ENCODE assay signal across 9 cellular contexts in the genomic region with DNA sequence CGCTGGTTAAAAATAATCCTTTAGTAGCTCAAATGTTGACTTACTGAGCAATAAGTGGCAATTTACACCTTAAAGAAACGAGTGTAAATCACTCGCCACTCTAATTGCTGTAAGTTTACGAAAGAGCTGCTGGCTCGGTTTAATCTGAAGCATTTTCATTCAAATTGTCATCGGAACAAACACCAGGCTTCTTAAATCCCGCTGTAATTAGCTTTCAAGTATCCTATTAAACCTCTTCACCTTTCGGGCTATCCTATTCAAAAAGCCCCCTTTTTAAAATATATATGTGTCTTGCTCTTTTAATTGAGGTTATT. TPM values are rescaled to one million over a fixed set of nuclear protein-coding genes. Genes with fewer than 3 reads are reported as not detected.
DNase-seq lines count a peak whose midpoint lies in the region; ATAC-seq and TF ChIP-seq lines count a peak whose summit lies in the region.
"Had no signal": no experiment of that assay in that cellular context is flagged by ENCODE, and none has a peak within 500 bp of the region (broad histone marks: within the 10 kb centered on the region; RNA-seq: fewer than 3 reads in every experiment).

No MANE protein-coding gene starts in this region.

- H4K20me1 ChIP-seq in SK-N-SH (ENCODE audit: insufficient read depth) = no peaks in the 10 kb centered on the region
- peaks cover 3% of the 10 kb centered on the region for H4K20me1 ChIP-seq in smooth muscle cell (ENCODE audit: low read depth)

- H2AFZ ChIP-seq in SK-N-SH (ENCODE audit: low read depth) (no peak overlapping the region), smooth muscle cell (ENCODE audit: low read depth) (peak overlapping the region; percentile 32)

- no peaks in the 10 kb centered on the region for H3K79me2 ChIP-seq in SK-N-SH (ENCODE audit: insufficient read depth)
- no peaks in the 10 kb centered on the region for H3K79me2 ChIP-seq in smooth muscle cell (ENCODE audit: low read depth)

- no peak for TF ChIP-seq CTCF in SK-N-SH (IDR thresholded peaks at IDR 0.05)
- no peak for TF ChIP-seq CTCF in smooth muscle cell (IDR thresholded peaks at IDR 0.05; ENCODE audit: borderline replicate concordance, insufficient read depth, poor library complexity, severe bottlenecking)
- no peak for TF ChIP-seq CTCF in gastroesophageal sphincter (IDR thresholded peaks at IDR 0.05)
- no peak for TF ChIP-seq CTCF in RWPE1 (conservative IDR thresholded peaks at IDR 0.05; ENCODE audit: low read depth)

- H3K4me3 ChIP-seq in SK-N-SH (ENCODE audit: low read depth in 2 of 2, low read length in 1 of 2) = no peak overlapping the region
- H3K4me3 ChIP-seq in NT2/D1 (ENCODE audit: insufficient read length, low read depth) = peak overlapping the region; percentile 64
- H3K4me3 ChIP-seq in right cardiac atrium (ENCODE audit: low read length) = peak overlapping the region; percentile 6
- H3K4me3 ChIP-seq in smooth muscle cell = peak overlapping the region; percentile 41
- peak overlapping the region in 1 of 2 donors; percentile 41 for H3K4me3 ChIP-seq in gastroesophageal sphincter

- no peak for TF ChIP-seq RAD21 in SK-N-SH (IDR thresholded peaks at IDR 0.05; ENCODE audit: low read length)

- H3K9ac ChIP-seq in SK-N-SH (no peak overlapping the region), NT2/D1 (ENCODE audit: insufficient read length, low read depth) (no peak overlapping the region), smooth muscle cell (ENCODE audit: low read depth) (no peak overlapping the region)

- TF ChIP-seq EP300 in SK-N-SH (IDR thresholded peaks at IDR 0.05; ENCODE audit: borderline replicate concordance in 1 of 2, low read depth in 1 of 2, low read length in 1 of 2) (no peak), gastroesophageal sphincter (IDR thresholded peaks at IDR 0.05) (no peak)

- H3K4me1 ChIP-seq in SK-N-SH (ENCODE audit: control insufficient read depth in 1 of 2, insufficient read depth in 2 of 2, low read depth in 1 of 2, low read length in 1 of 2) (peaks cover 0 to 17% of the 10 kb centered on the region in 2 experiments; a peak in 2 of 4 replicates), NT2/D1 (ENCODE audit: insufficient read depth, insufficient read length) (peaks cover 4% of the 10 kb centered on the region), right cardiac atrium (ENCODE audit: control insufficient read depth, insufficient read depth, low read length) (no peaks in the 10 kb centered on the region), smooth muscle cell (ENCODE audit: low read depth) (peaks cover 48% of the 10 kb centered on the region), gastroesophageal sphincter (peaks cover 0 to 36% (median 13%) of the 10 kb centered on the region in 3 donors)

- ATAC-seq in SK-N-SH treated with all-trans-retinoic acid at 6 μM for 48 hours = no peak
- no peak for ATAC-seq in right cardiac atrium
- ATAC-seq in gastroesophageal sphincter = no peak

- no peaks in the 10 kb centered on the region for H3K9me2 ChIP-seq in SK-N-SH

- WGBS in SK-N-SH (ENCODE audit: low lambda C conversion rate) = 4% methylated on average over 8 of the region's 8 CpGs
- 12% methylated on average over 8 of the region's 8 CpGs for WGBS in right cardiac atrium
- WGBS in smooth muscle cell (ENCODE audit: low lambda C conversion rate) = 3% methylated on average over 8 of the region's 8 CpGs
- 8 to 13% methylated on average over 8 of the region's 8 CpGs for WGBS in gastroesophageal sphincter (ENCODE audit: low coverage in 1 of 2), 2 donors

- H3K9me3 ChIP-seq in SK-N-SH (no peaks in the 10 kb centered on the region), NT2/D1 (ENCODE audit: insufficient read depth, low read length) (no peaks in the 10 kb centered on the region), right cardiac atrium (ENCODE audit: control insufficient read depth, low read length) (no peaks in the 10 kb centered on the region), smooth muscle cell (replicated peaks; ENCODE audit: low read depth) (no peaks in the 10 kb centered on the region), gastroesophageal sphincter (no peaks in the 10 kb centered on the region)

- TF ChIP-seq POLR2A in gastroesophageal sphincter (IDR thresholded peaks at IDR 0.05) = no peak

- DNase-seq in SK-N-SH (no peak), NT2/D1 (ENCODE audit: low read depth, low spot score) (no peak), right cardiac atrium (no peak), smooth muscle cell (lab: John Stamatoyannopoulos, UW; ENCODE audit: unreplicated experiment) (no peak), RWPE1 (ENCODE audit: low spot score) (no peak)
- DNase-seq in activated CD4-positive, CD25-positive, alpha-beta regulatory T cell treated with anti-CD3 and anti-CD28 coated beads, Interleukin-2, amount 50 U/mL, for 72 hours = no peak

- CTCF ChIA-PET in SK-N-SH (lab: Yijun Ruan, JAX) (interaction anchor here (0.9 to 4.0 kb wide), 8 partner anchors 13 to 366 kb away, joined by 3 to 27 read pairs (median 4); no protein-coding TSS in a partner anchor), RWPE1 (lab: Yijun Ruan, JAX) (no interaction called here)

- H3F3A ChIP-seq in SK-N-SH (replicated peaks; ENCODE audit: insufficient read depth) (peaks cover 8% of the 10 kb centered on the region), smooth muscle cell (ENCODE audit: low read depth) (peaks cover 3% of the 10 kb centered on the region)

- peak overlapping the region; percentile 68; the same call in 1 of the 2 replicates for H3K4me2 ChIP-seq in SK-N-SH
- peak overlapping the region; percentile 85 for H3K4me2 ChIP-seq in smooth muscle cell

- H3K27ac ChIP-seq in SK-N-SH (ENCODE audit: low read depth in 2 of 2, low read length in 1 of 2) (no peak overlapping the region), right cardiac atrium (ENCODE audit: low read length) (no peak overlapping the region), smooth muscle cell (ENCODE audit: low read depth) (no peak overlapping the region), gastroesophageal sphincter (no peak overlapping the region), RWPE1 (no peak overlapping the region)

- POLR2A ChIA-PET in SK-N-SH (lab: Yijun Ruan, JAX) = no interaction called here
- POLR2A ChIA-PET in RWPE1 (lab: Yijun Ruan, JAX; ENCODE audit: low non-redundant PET) = no interaction called here

- H3K27me3 ChIP-seq in SK-N-SH (ENCODE audit: insufficient read depth) (peaks cover 85% of the 10 kb centered on the region), NT2/D1 (ENCODE audit: insufficient read depth, insufficient read length) (peaks cover 98% of the 10 kb centered on the region), right cardiac atrium (ENCODE audit: control insufficient read depth, insufficient read depth) (no peaks in the 10 kb centered on the region), smooth muscle cell (ENCODE audit: low read depth) (peaks cover 82% of the 10 kb centered on the region), gastroesophageal sphincter (peaks cover 99% of the 10 kb centered on the region)

- intact Hi-C loops in right cardiac atrium (cut with DNase I) = no loop called here

- H3K36me3 ChIP-seq in SK-N-SH (replicated peaks in 1 of 2; ENCODE audit: control insufficient read depth in 1 of 2, insufficient read depth in 2 of 2, low read length in 1 of 2) (no peaks in the 10 kb centered on the region), NT2/D1 (ENCODE audit: insufficient read depth, insufficient read length, low read length) (no peaks in the 10 kb centered on the region), smooth muscle cell (ENCODE audit: low read depth) (no peaks in the 10 kb centered on the region), gastroesophageal sphincter (no peaks in the 10 kb centered on the region)

TF ChIP-seq in SK-N-SH, 30 proteins besides CTCF, POLR2A, EP300 and RAD21:
- no peak for TF ChIP-seq RXRA (IDR thresholded peaks at IDR 0.05; ENCODE audit: borderline replicate concordance, low read depth)
- peak; percentile 87; the same call in 1 of the 2 replicates for TF ChIP-seq EZH2phosphoT487 (IDR thresholded peaks at IDR 0.05; ENCODE audit: borderline replicate concordance, low read depth)
- no peak for TF ChIP-seq POLR2AphosphoS5 (IDR thresholded peaks at IDR 0.05; ENCODE audit: low read depth, low read length)

TF ChIP-seq in SK-N-SH treated with all-trans-retinoic acid at 6 μM for 48 hours, 23 proteins besides CTCF, POLR2A, EP300 and RAD21 (continues in another document):
- TF ChIP-seq CSRNP3 (CRISPR knock-in tag; IDR thresholded peaks at IDR 0.05) (no peak), PPARA (CRISPR knock-in tag; IDR thresholded peaks at IDR 0.05; ENCODE audit: borderline replicate concordance) (no peak), ZFP30 (CRISPR knock-in tag; IDR thresholded peaks at IDR 0.05) (no peak), GLIS3 (CRISPR knock-in tag; IDR thresholded peaks at IDR 0.05) (no peak)
- TF ChIP-seq, protein P1, sequence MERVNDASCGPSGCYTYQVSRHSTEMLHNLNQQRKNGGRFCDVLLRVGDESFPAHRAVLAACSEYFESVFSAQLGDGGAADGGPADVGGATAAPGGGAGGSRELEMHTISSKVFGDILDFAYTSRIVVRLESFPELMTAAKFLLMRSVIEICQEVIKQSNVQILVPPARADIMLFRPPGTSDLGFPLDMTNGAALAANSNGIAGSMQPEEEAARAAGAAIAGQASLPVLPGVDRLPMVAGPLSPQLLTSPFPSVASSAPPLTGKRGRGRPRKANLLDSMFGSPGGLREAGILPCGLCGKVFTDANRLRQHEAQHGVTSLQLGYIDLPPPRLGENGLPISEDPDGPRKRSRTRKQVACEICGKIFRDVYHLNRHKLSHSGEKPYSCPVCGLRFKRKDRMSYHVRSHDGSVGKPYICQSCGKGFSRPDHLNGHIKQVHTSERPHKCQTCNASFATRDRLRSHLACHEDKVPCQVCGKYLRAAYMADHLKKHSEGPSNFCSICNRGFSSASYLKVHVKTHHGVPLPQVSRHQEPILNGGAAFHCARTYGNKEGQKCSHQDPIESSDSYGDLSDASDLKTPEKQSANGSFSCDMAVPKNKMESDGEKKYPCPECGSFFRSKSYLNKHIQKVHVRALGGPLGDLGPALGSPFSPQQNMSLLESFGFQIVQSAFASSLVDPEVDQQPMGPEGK (CRISPR knock-in tag; IDR thresholded peaks at IDR 0.05; ENCODE audit: borderline replicate concordance) = no peak

RNA-seq across cellular contexts. Expression of gene LHX8, which starts 1.6 kb away (rescaled TPM):
- 0.19 and 0.30 TPM in 2 replicates for polyA plus RNA-seq in SK-N-SH (2012; rRNA removed)
- polyA plus RNA-seq in SK-N-SH (2012; cell fraction: cytosol; rRNA removed) = 0.20 and 0.22 TPM in 2 replicates
- polyA plus RNA-seq in SK-N-SH (2012; cell fraction: nucleus; rRNA removed) = 0.54 TPM in 2 replicates
- total RNA-seq in right cardiac atrium = not detected
- polyA plus RNA-seq in right cardiac atrium = not detected
- 0.90 TPM in 1 of 2 replicates, not detected in the other for total RNA-seq in smooth muscle cell
- not detected in 2 replicates for polyA plus RNA-seq in smooth muscle cell
- total RNA-seq in gastroesophageal sphincter = not detected
- total RNA-seq: lung microvascular endothelial cell had no signal

Comparison
In these comparisons a context has a peak if more than half of its experiments do, and no peak if none do; other contexts are left out.
1. H3K4me3 ChIP-seq: peak in NT2/D1 (single experiment), right cardiac atrium (single experiment) and smooth muscle cell (single experiment); none in SK-N-SH (0 of 2).